ENCODE assay signal across 8 cellular contexts in the genomic region with DNA sequence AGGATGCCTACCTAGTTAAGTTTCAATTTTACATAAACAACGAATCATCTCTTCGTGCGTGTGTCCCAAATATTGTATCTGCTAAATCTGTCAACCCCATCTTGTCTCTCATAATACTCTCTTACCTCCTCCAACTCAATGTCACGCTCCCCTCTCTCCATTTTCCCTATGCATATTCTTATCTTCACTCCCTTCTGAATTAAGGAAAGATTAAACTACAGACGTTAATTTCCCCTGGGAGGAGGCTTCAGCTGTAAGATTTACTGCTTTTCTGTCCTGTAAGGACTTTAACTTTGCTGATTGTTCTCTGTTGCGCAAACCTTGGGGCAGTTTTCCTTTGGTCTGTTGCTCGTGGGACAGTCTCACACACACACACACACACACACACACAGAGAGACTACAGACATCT. TPM values are rescaled to one million over a fixed set of nuclear protein-coding genes. Genes with fewer than 3 reads are reported as not detected.
A peak's percentile ranks its signal among the peaks of the same experiment; 100 is the strongest.
DNase-seq lines count a peak whose midpoint lies in the region; FAIRE-seq and TF ChIP-seq lines count a peak whose summit lies in the region.

No MANE protein-coding gene starts in this region.

- no peak overlapping the region for H2BK5ac ChIP-seq in mesendoderm (ENCODE audit: low read length)

- H3K4me3 Mint-ChIP-seq in dendritic cell treated with granulocyte-macrophage colony-stimulating factor and Interleukin-4, amounts not matched to agents 40 ng/mL and 50 ng/mL, for 4 days: peak overlapping the region; percentile 92

- DNase-seq in A673 (ENCODE audit: low spot score) (peak; percentile 15), GM12891 (ENCODE audit: insufficient read length, low spot score) (no peak), mesendoderm (peak; percentile 11), urothelium cell line (ENCODE audit: low spot score) (peak; percentile 2), iPS-NIHi7 (ENCODE audit: extremely low spot score) (no peak), cerebellar nuclear complex (lab: John Stamatoyannopoulos, UW) (no peak)

- TSS peak; percentile 86 for BruUV-seq in A673 (replicated peaks; lab: Mats Ljungman, UMichigan)

- no peak overlapping the region for H2BK120ac ChIP-seq in mesendoderm (ENCODE audit: low read depth, low read length)

- peak overlapping the region; percentile 64 for H3K56ac ChIP-seq in mesendoderm (ENCODE audit: low read length)

- H4K20me1 ChIP-seq in OCI-LY3 (ENCODE audit: insufficient read depth, low read length): no peaks in the 10 kb centered on the region

- H3K4me1 Mint-ChIP-seq in dendritic cell treated with granulocyte-macrophage colony-stimulating factor and Interleukin-4, amounts not matched to agents 40 ng/mL and 50 ng/mL, for 4 days (ENCODE audit: low read depth): peaks cover 20% of the 10 kb centered on the region

- H3K4me3 ChIP-seq in A673 (ENCODE audit: low read depth, low read length, poor library complexity, severe bottlenecking) (peak overlapping the region; percentile 87), OCI-LY3 (ENCODE audit: low read length) (peak overlapping the region; percentile 98), mesendoderm (ENCODE audit: low read length) (no peak overlapping the region)

- H4K8ac ChIP-seq in mesendoderm (ENCODE audit: low read depth, low read length): no peak overlapping the region

- no peak overlapping the region for H3K18ac ChIP-seq in mesendoderm (ENCODE audit: low read length)

- peak overlapping the region; percentile 90 for H3K27ac ChIP-seq in A673 (ENCODE audit: low read depth, low read length, poor library complexity, severe bottlenecking)
- peak overlapping the region; percentile 79 for H3K27ac ChIP-seq in OCI-LY3 (ENCODE audit: low read length)
- no peak overlapping the region for H3K27ac ChIP-seq in mesendoderm (ENCODE audit: low read depth, low read length)

- no peak overlapping the region for H4K5ac ChIP-seq in mesendoderm (ENCODE audit: low read length)

- FAIRE-seq in GM12891 (lab: Jason Lieb, UNC) (peak; percentile 85), urothelium cell line (lab: Jason Lieb, UNC) (no peak)

- H3K4ac ChIP-seq in mesendoderm (ENCODE audit: low read depth, low read length): no peak overlapping the region

- CTCF ChIA-PET in A673 (lab: Charles Lee): interaction anchor here (0.6 kb wide), 1 partner anchor 535 kb away, joined by 3 read pairs; no protein-coding TSS in a partner anchor

- no peak overlapping the region for H3K23ac ChIP-seq in mesendoderm (ENCODE audit: low read length)

- no peaks in the 10 kb centered on the region for H3K79me1 ChIP-seq in mesendoderm (ENCODE audit: low read length)

- POLR2A ChIA-PET in A673 (lab: Charles Lee; ENCODE audit: low non-redundant PET): no interaction called here

- H3K79me2 ChIP-seq in OCI-LY3 (ENCODE audit: low read length) (peaks cover 35% of the 10 kb centered on the region), mesendoderm (ENCODE audit: control insufficient read depth, insufficient read depth, low read length) (peaks cover 2% of the 10 kb centered on the region)

- H3K4me2 ChIP-seq in OCI-LY3 (ENCODE audit: low read length) (peak overlapping the region; percentile 76), mesendoderm (ENCODE audit: low read length) (no peak overlapping the region)

- intact Hi-C loops in A673 (cut with micrococcal nuclease; ENCODE audit: unreplicated experiment): no loop called here
- intact Hi-C loops in dendritic cell treated with granulocyte-macrophage colony-stimulating factor and Interleukin-4, amounts not matched to agents 40 ng/mL and 50 ng/mL, for 4 days (cut with micrococcal nuclease): loop anchor here (5.0 to 10.0 kb wide), 3 partner anchors 72 to 542 kb away; partner anchors contain the start of genes RLIM and UPRT

- H3K9me3 ChIP-seq in A673 (ENCODE audit: low read depth, low read length, poor library complexity, severe bottlenecking) (no peaks in the 10 kb centered on the region), OCI-LY3 (ENCODE audit: insufficient read depth, low read length) (no peaks in the 10 kb centered on the region)

- no peaks in the 10 kb centered on the region for H3K27me3 Mint-ChIP-seq in dendritic cell treated with granulocyte-macrophage colony-stimulating factor and Interleukin-4, amounts not matched to agents 40 ng/mL and 50 ng/mL, for 4 days

- peaks cover 11% of the 10 kb centered on the region for H3K36me3 Mint-ChIP-seq in dendritic cell treated with granulocyte-macrophage colony-stimulating factor and Interleukin-4, amounts not matched to agents 40 ng/mL and 50 ng/mL, for 4 days (ENCODE audit: low read depth)

- H2BK15ac ChIP-seq in mesendoderm (replicated peaks; ENCODE audit: low read depth): no peak overlapping the region

- no peaks in the 10 kb centered on the region for H3K4me1 ChIP-seq in A673 (ENCODE audit: insufficient read depth, low read length, poor library complexity, severe bottlenecking)
- peaks cover 13% of the 10 kb centered on the region for H3K4me1 ChIP-seq in OCI-LY3 (ENCODE audit: low read length)
- no peaks in the 10 kb centered on the region for H3K4me1 ChIP-seq in mesendoderm (ENCODE audit: control insufficient read depth, low read depth, low read length)

- TF ChIP-seq CTCF in A673 (conservative IDR thresholded peaks at IDR 0.05; ENCODE audit: low read depth, low read length) (no peak), OCI-LY3 (IDR thresholded peaks at IDR 0.05; ENCODE audit: low read depth, low read length) (no peak)

- peak overlapping the region; percentile 100 for H2AFZ ChIP-seq in OCI-LY3 (ENCODE audit: low read depth, low read length)

- no peak overlapping the region for H2AK5ac ChIP-seq in mesendoderm (ENCODE audit: low read length)

- H3K27ac Mint-ChIP-seq in dendritic cell treated with granulocyte-macrophage colony-stimulating factor and Interleukin-4, amounts not matched to agents 40 ng/mL and 50 ng/mL, for 4 days: peak overlapping the region; percentile 93

- no CpG with 5 or more reads among the region's 7 CpGs for WGBS in mesendoderm (ENCODE audit: extremely low coverage, insufficient coverage, low lambda C conversion rate)

- H3K36me3 ChIP-seq in A673 (ENCODE audit: insufficient read depth, low read length, poor library complexity, severe bottlenecking): no peaks in the 10 kb centered on the region
- no peaks in the 10 kb centered on the region for H3K36me3 ChIP-seq in OCI-LY3 (replicated peaks; ENCODE audit: low read depth, low read length)
- no peaks in the 10 kb centered on the region for H3K36me3 ChIP-seq in mesendoderm (ENCODE audit: control insufficient read depth, insufficient read depth, low read length)

- no peak for TF ChIP-seq POLR2A in GM12891 (IDR thresholded peaks at IDR 0.05; ENCODE audit: low read depth, low read length)

- no peaks in the 10 kb centered on the region for H3K27me3 ChIP-seq in A673 (replicated peaks; ENCODE audit: insufficient read depth, low read depth, low read length, poor library complexity)
- H3K27me3 ChIP-seq in OCI-LY3 (ENCODE audit: low read depth, low read length): no peaks in the 10 kb centered on the region
- H3K27me3 ChIP-seq in mesendoderm (ENCODE audit: insufficient read depth, low read length, poor library complexity): no peaks in the 10 kb centered on the region

- H3K9me3 Mint-ChIP-seq in dendritic cell treated with granulocyte-macrophage colony-stimulating factor and Interleukin-4, amounts not matched to agents 40 ng/mL and 50 ng/mL, for 4 days: no peaks in the 10 kb centered on the region

- H3K9ac ChIP-seq in OCI-LY3 (ENCODE audit: low read length): peak overlapping the region; percentile 93
- H3K9ac ChIP-seq in mesendoderm (ENCODE audit: low read length): no peak overlapping the region

TF ChIP-seq in GM12891, 5 proteins besides CTCF, POLR2A, EP300 and RAD21:
- TF ChIP-seq POU2F2 (IDR thresholded peaks at IDR 0.05; ENCODE audit: low read depth, low read length): no peak
- no peak for TF ChIP-seq PAX5 (IDR thresholded peaks at IDR 0.05; ENCODE audit: insufficient read depth, low read length, severe bottlenecking)
- no peak for TF ChIP-seq TAF1 (IDR thresholded peaks at IDR 0.05; ENCODE audit: low read depth, low read length)
- no peak for TF ChIP-seq POLR2AphosphoS5 (IDR thresholded peaks at IDR 0.05; ENCODE audit: low read depth, low read length)
- no peak for TF ChIP-seq SPI1 (IDR thresholded peaks at IDR 0.05; ENCODE audit: low read depth, low read length)

RNA-seq across cellular contexts. Expression of gene ABCB7, which starts 0.5 kb away (rescaled TPM):
- 26.8 and 28.8 TPM in 2 replicates for total RNA-seq in A673 (2021)
- 24.5 TPM for polyA plus RNA-seq in GM12891 (2012; ENCODE audit: low read depth, missing spikeins)
- polyA plus RNA-seq in mesendoderm (2013, experiment 1 of 2): 25.1 TPM
- polyA plus RNA-seq in mesendoderm (2013, experiment 2 of 2): 24.6 TPM

Comparison
In these comparisons a context has a peak if more than half of its experiments do, and no peak if none do; other contexts are left out.
1. DNase-seq: peak in A673 (single experiment), mesendoderm (single experiment) and urothelium cell line (single experiment); none in GM12891 (single experiment), iPS-NIHi7 (single experiment) and cerebellar nuclear complex (0 of 2).